23 cellular contexts compared by ENCODE assay signal in genomic region chr10:133010095-133010837, GRCh38.
A peak's percentile ranks its signal among the peaks of the same experiment; 100 is the strongest.
DNase-seq lines count a peak whose midpoint lies in the region; ATAC-seq, FAIRE-seq and TF ChIP-seq lines count a peak whose summit lies in the region.
"Had no signal": no experiment of that assay in that cellular context is flagged by ENCODE, and none has a peak within 500 bp of the region (broad histone marks: within the 10 kb centered on the region; RNA-seq: fewer than 3 reads in every experiment).

No MANE protein-coding gene starts in this region.

- 76 to 90% (median 88%) methylated on average over 17 to 23 of the region's 23 CpGs for WGBS in spleen, 5 donors
- 77 to 82% (median 80%) methylated on average over 23 of the region's 23 CpGs for WGBS in ovary, 3 donors

- H3K27me3 ChIP-seq in NT2/D1 (ENCODE audit: insufficient read depth, insufficient read length) (no peaks in the 10 kb centered on the region), spleen (replicated peaks in 1 of 7) (peaks cover 0 to 11% (median 0%) of the 10 kb centered on the region in 7 donors), ovary (no peaks in the 10 kb centered on the region)
- H3K27me3 ChIP-seq: ascending aorta had no signal

- ATAC-seq in GM21529 (IDR thresholded peaks at IDR 0.05; ENCODE audit: unreplicated experiment), result no peak
- no peak for ATAC-seq in GM21528 (IDR thresholded peaks at IDR 0.05; ENCODE audit: low FRiP score, unreplicated experiment)
- ATAC-seq: activated CD8-positive, alpha-beta T cell treated with anti-CD3 and anti-CD28 coated beads for 36 hours; natural killer cell treated with Interleukin-12 subunit alpha and Interleukin-12 subunit beta and Interleukin-15 and Interleukin-18, amount 100 ng/mL, for 72 hours had no signal

- TF ChIP-seq EP300 in ovary (IDR thresholded peaks at IDR 0.05), result no peak

- no peak overlapping the region for H3K4me3 ChIP-seq in NT2/D1 (ENCODE audit: insufficient read length, low read depth)
- no peak overlapping the region for H3K4me3 ChIP-seq in kidney (ENCODE audit: low read length in 2 of 2)
- peak overlapping the region in 2 of 8 donors; percentile 4 to 32 for H3K4me3 ChIP-seq in spleen
- H3K4me3 ChIP-seq in ovary, result no peak overlapping the region
- H3K4me3 ChIP-seq: ascending aorta, psoas muscle had no signal

- TF ChIP-seq POLR2A in spleen (IDR thresholded peaks at IDR 0.05) (no peak), ovary (IDR thresholded peaks at IDR 0.05) (no peak)

- H3K27ac ChIP-seq in kidney (ENCODE audit: low read depth in 2 of 2, low read length in 2 of 2) (no peak overlapping the region), spleen (peak overlapping the region in 6 of 8 donors; percentile 23 to 84 (median 66)), ovary (no peak overlapping the region)
- H3K27ac ChIP-seq: ascending aorta, psoas muscle had no signal

- FAIRE-seq in kidney (lab: Jason Lieb, UNC), result no peak
- FAIRE-seq: islet of Langerhans had no signal

- H3K9ac ChIP-seq in NT2/D1 (ENCODE audit: insufficient read length, low read depth), result peak overlapping the region; percentile 42
- no peak overlapping the region for H3K9ac ChIP-seq in kidney (ENCODE audit: low read length in 2 of 2)

- TF ChIP-seq CTCF in kidney (IDR thresholded peaks at IDR 0.05; ENCODE audit: borderline replicate concordance, extremely low read depth, insufficient read depth) (no peak), spleen (IDR thresholded peaks at IDR 0.05 in 8 of 11, conservative IDR thresholded peaks at IDR 0.05 in 3 of 11) (no peak), ovary (IDR thresholded peaks at IDR 0.05) (no peak)

- intact Hi-C loops in kidney (cut with DNase I) (no loop called here), spleen (cut with DNase I; ENCODE audit: low total_unique reads) (no loop called here), ovary (cut with DNase I) (no loop called here), head of caudate nucleus (cut with DNase I) (no loop called here)

- DNase-seq in ELR (ENCODE audit: low read depth) (peak; percentile 2), NT2/D1 (ENCODE audit: low read depth, low spot score) (no peak), kidney (peak; percentile 64), spleen (no peak), ovary (no peak), head of caudate nucleus (no peak)
- DNase-seq: activated B cell treated with CpG ODN at 0.5 μM for 24 hours; activated CD8-positive, alpha-beta T cell treated with anti-CD3 and anti-CD28 coated beads for 36 hours; activated T-cell treated with anti-CD3 and anti-CD28 coated beads, Interleukin-2, amount 50 U/mL, for 24 hours; CD8-positive, alpha-beta memory T cell; cerebellar nuclear complex; effector memory CD4-positive, alpha-beta T cell; GOT3; hippocampal formation; NCI-H146; NCI-H748 treated with DMSO at 0.1 percent for 48 hours; psoas muscle; stimulated activated CD8-positive, alpha-beta memory T cell treated with anti-CD3 and anti-CD28 coated beads, Interleukin-4, amount 100 ng/mL, for 48 hours had no signal

- H3K36me3 ChIP-seq in NT2/D1 (ENCODE audit: insufficient read depth, insufficient read length, low read length), result no peaks in the 10 kb centered on the region
- H3K36me3 ChIP-seq in kidney (ENCODE audit: control insufficient read depth in 1 of 2, insufficient read depth in 2 of 2, low read length in 2 of 2), result no peaks in the 10 kb centered on the region
- H3K36me3 ChIP-seq in spleen, result no peaks in the 10 kb centered on the region
- H3K36me3 ChIP-seq in ovary, result no peaks in the 10 kb centered on the region
- H3K36me3 ChIP-seq: ascending aorta had no signal

- H3K4me1 ChIP-seq in NT2/D1 (ENCODE audit: insufficient read depth, insufficient read length) (peaks cover 8% of the 10 kb centered on the region), kidney (ENCODE audit: control insufficient read depth in 1 of 2, insufficient read depth in 1 of 2, low read depth in 1 of 2, low read length in 2 of 2) (peaks cover 0 to 4% of the 10 kb centered on the region in 2 donors), spleen (peaks cover 0 to 53% (median 13%) of the 10 kb centered on the region in 6 donors), ovary (ENCODE audit: insufficient read depth) (no peaks in the 10 kb centered on the region)
- H3K4me1 ChIP-seq: ascending aorta, psoas muscle had no signal

- H3K9me3 ChIP-seq in NT2/D1 (ENCODE audit: insufficient read depth, low read length) (no peaks in the 10 kb centered on the region), kidney (ENCODE audit: control insufficient read depth in 1 of 2, low read length in 2 of 2) (no peaks in the 10 kb centered on the region), spleen (no peaks in the 10 kb centered on the region), ovary (no peaks in the 10 kb centered on the region)
- H3K9me3 ChIP-seq: ascending aorta, psoas muscle had no signal

Comparison
In these comparisons a context has a peak if more than half of its experiments do, and no peak if none do; other contexts are left out.
1. DNase-seq: peak in ELR (single experiment) and kidney (single experiment); none in NT2/D1 (single experiment), spleen (single experiment), ovary (0 of 5) and head of caudate nucleus (0 of 42).
2. H3K27ac ChIP-seq: peak in spleen (6 of 8); none in kidney (0 of 2) and ovary (0 of 2).